In the genomic region with DNA sequence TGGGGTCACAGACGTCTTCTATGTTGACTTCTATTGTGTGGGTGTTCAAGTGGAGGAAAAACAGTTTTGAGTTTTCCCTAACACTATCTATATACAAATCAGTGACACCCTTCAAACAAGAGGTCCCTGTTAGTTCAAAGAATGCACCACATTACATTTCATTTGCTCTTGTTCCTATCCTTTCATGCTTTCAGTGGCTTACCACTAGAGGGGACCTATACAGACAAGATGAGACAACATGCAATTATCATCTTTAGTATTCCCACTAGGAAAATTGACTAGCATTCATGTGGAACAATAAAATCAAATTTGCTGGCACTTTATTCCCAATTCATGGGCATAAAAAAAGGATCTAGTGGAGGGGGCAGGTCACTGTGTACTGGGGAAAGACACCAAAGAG, we compare ENCODE assay signal across 25 cellular contexts. TPM values are rescaled to one million over a fixed set of nuclear protein-coding genes. Genes with fewer than 3 reads are reported as not detected.
DNase-seq lines count a peak whose midpoint lies in the region; ATAC-seq and TF ChIP-seq lines count a peak whose summit lies in the region.
"Had no signal": no experiment of that assay in that cellular context is flagged by ENCODE, and none has a peak within 500 bp of the region (broad histone marks: within the 10 kb centered on the region; RNA-seq: fewer than 3 reads in every experiment).

No MANE protein-coding gene starts in this region.

- H3K27ac ChIP-seq in cardiac muscle cell (no peak overlapping the region), stomach (no peak overlapping the region), neuronal stem cell (replicated peaks; ENCODE audit: low read length) (no peak overlapping the region)
- H3K27ac ChIP-seq: coronary artery, esophagus squamous epithelium, GM23248, skin epidermis, tibial artery had no signal

- no peak overlapping the region for H3K4me3 ChIP-seq in cardiac muscle cell
- no peak overlapping the region for H3K4me3 ChIP-seq in epithelial cell of proximal tubule (ENCODE audit: low read depth, low read length)
- no peak overlapping the region for H3K4me3 ChIP-seq in stomach
- no peak overlapping the region for H3K4me3 ChIP-seq in neuronal stem cell (ENCODE audit: low read length in 2 of 2)
- H3K4me3 ChIP-seq: coronary artery, esophagus squamous epithelium, GM23248, skin epidermis, tibial artery had no signal

- H2AK5ac ChIP-seq in neuronal stem cell (ENCODE audit: low read depth, low read length) = no peak overlapping the region

- H3K18ac ChIP-seq in neuronal stem cell (ENCODE audit: low read length) = no peak overlapping the region

- no peak for ATAC-seq in left cardiac atrium
- ATAC-seq in GM18858 (IDR thresholded peaks at IDR 0.05; ENCODE audit: unreplicated experiment) = no peak
- ATAC-seq: activated CD8-positive, alpha-beta T cell treated with anti-CD3 and anti-CD28 coated beads, Interleukin-2, amount 10 ng/mL, durations not matched to agents 7 days and 5 days; left ventricle myocardium superior had no signal

- DNase-seq in cardiac muscle cell (ENCODE audit: low read depth in 1 of 2, low spot score in 1 of 2) (no peak), left cardiac atrium (no peak), NCI-H69 (lab: John Stamatoyannopoulos, UW) (peak; percentile 34), epithelial cell of proximal tubule (ENCODE audit: low read depth) (no peak), stomach (no peak), neuronal stem cell (ENCODE audit: low spot score) (no peak)
- no peak for DNase-seq in stimulated activated CD4-positive, alpha-beta T cell treated with anti-CD3 and anti-CD28 coated beads, Interleukin-4, amount 100 ng/mL, for 4 hours
- DNase-seq: activated CD4-positive, alpha-beta T cell treated with anti-CD3 and anti-CD28 coated beads for 1 hour; activated CD8-positive, alpha-beta T cell treated with anti-CD3 and anti-CD28 coated beads, Interleukin-2, amount 10 ng/mL, durations not matched to agents 7 days and 5 days; amygdala; Calu3; esophagus squamous epithelium; GM23248; left ventricle myocardium superior; naive B cell; NCI-H1694; NCI-H526 treated with DMSO at 0.1 percent for 48 hours; occipital lobe; RPMI8226; stimulated activated CD8-positive, alpha-beta memory T cell treated with anti-CD3 and anti-CD28 coated beads, Interleukin-4, amount 100 ng/mL, for 48 hours; T-helper 1 cell; tibial artery had no signal

- no peak overlapping the region for H2BK120ac ChIP-seq in neuronal stem cell (ENCODE audit: low read depth, low read length)

- H3K9me3 ChIP-seq in cardiac muscle cell (ENCODE audit: low read depth) (no peaks in the 10 kb centered on the region), stomach (no peaks in the 10 kb centered on the region), neuronal stem cell (replicated peaks in 1 of 2; ENCODE audit: control insufficient read depth in 2 of 2, insufficient read depth in 1 of 2, low read depth in 1 of 2, low read length in 2 of 2) (no peaks in the 10 kb centered on the region)
- H3K9me3 ChIP-seq: esophagus squamous epithelium, tibial artery had no signal

- no peak overlapping the region for H2BK15ac ChIP-seq in neuronal stem cell (ENCODE audit: low read length)

- no peak overlapping the region for H3K4me2 ChIP-seq in neuronal stem cell (ENCODE audit: insufficient read depth, low read length, poor library complexity, severe bottlenecking)

- H4K91ac ChIP-seq in neuronal stem cell (ENCODE audit: low read depth, low read length, poor library complexity) = no peak overlapping the region

- H3K4me1 ChIP-seq in cardiac muscle cell (ENCODE audit: low read depth) (peaks cover 4% of the 10 kb centered on the region), stomach (no peaks in the 10 kb centered on the region), neuronal stem cell (ENCODE audit: control insufficient read depth in 2 of 2, insufficient read depth in 1 of 2, low read depth in 1 of 2, low read length in 2 of 2) (no peaks in the 10 kb centered on the region)
- H3K4me1 ChIP-seq: tibial artery had no signal

- H4K8ac ChIP-seq in neuronal stem cell (ENCODE audit: low read depth, low read length) = no peak overlapping the region

- H2BK12ac ChIP-seq in neuronal stem cell (ENCODE audit: low read length) = no peak overlapping the region

- no peak for TF ChIP-seq EP300 in stomach (IDR thresholded peaks at IDR 0.05)

- TF ChIP-seq CTCF in cardiac muscle cell (IDR thresholded peaks at IDR 0.05; ENCODE audit: low read depth, low read length) (peak; percentile 35), epithelial cell of proximal tubule (conservative IDR thresholded peaks at IDR 0.05; ENCODE audit: low read depth, low read length) (peak; percentile 30), stomach (IDR thresholded peaks at IDR 0.05) (no peak)

- no peak overlapping the region for H3K4ac ChIP-seq in neuronal stem cell (ENCODE audit: low read length)

- H3K27me3 ChIP-seq in cardiac muscle cell = no peaks in the 10 kb centered on the region
- no peaks in the 10 kb centered on the region for H3K27me3 ChIP-seq in stomach
- H3K27me3 ChIP-seq in neuronal stem cell (ENCODE audit: control insufficient read depth in 3 of 3, insufficient read depth in 3 of 3, low read depth in 1 of 3, low read length in 3 of 3) = no peaks in the 10 kb centered on the region
- H3K27me3 ChIP-seq: esophagus squamous epithelium, tibial artery had no signal

- TF ChIP-seq POLR2A in stomach (IDR thresholded peaks at IDR 0.05) = no peak

- H2BK5ac ChIP-seq in neuronal stem cell (ENCODE audit: low read length) = no peak overlapping the region

- H3K9ac ChIP-seq in neuronal stem cell (ENCODE audit: low read depth, low read length, poor library complexity) = no peak overlapping the region
- H3K9ac ChIP-seq: GM23248 had no signal

- no peak overlapping the region for H2AFZ ChIP-seq in neuronal stem cell (ENCODE audit: low read length)
- H2AFZ ChIP-seq: GM23248 had no signal

- no peak overlapping the region for H3K23ac ChIP-seq in neuronal stem cell (ENCODE audit: low read depth, low read length, poor library complexity)

- no peak overlapping the region for H3K14ac ChIP-seq in neuronal stem cell (ENCODE audit: low read length)

- H3K79me1 ChIP-seq in neuronal stem cell (ENCODE audit: low read depth, low read length) = no peaks in the 10 kb centered on the region

- intact Hi-C loops in left cardiac atrium (cut with DNase I) = loop anchor here in 1 of 2 donors (5.0 kb wide), 1 partner anchor 384 kb away; no protein-coding TSS in a partner anchor
- intact Hi-C loops in stomach (cut with DNase I; ENCODE audit: low total_unique reads) = no loop called here

- 70 to 94% (median 76%) methylated on average over 1 of the region's 1 CpG for WGBS in stomach, 5 donors
- WGBS in neuronal stem cell (ENCODE audit: extremely low coverage in 2 of 2, insufficient read length in 2 of 2, insufficient replicate concordance in 1 of 2), 2 donors = no CpG with 5 or more reads among the region's 1 CpG

- no peaks in the 10 kb centered on the region for H3K36me3 ChIP-seq in cardiac muscle cell
- H3K36me3 ChIP-seq in stomach = no peaks in the 10 kb centered on the region
- no peaks in the 10 kb centered on the region for H3K36me3 ChIP-seq in neuronal stem cell (replicated peaks in 1 of 2; ENCODE audit: control insufficient read depth in 2 of 2, insufficient read depth in 2 of 2, low read length in 2 of 2)
- H3K36me3 ChIP-seq: esophagus squamous epithelium, tibial artery had no signal

RNA-seq across cellular contexts. Expression of a gene that starts 13.3 kb away (rescaled TPM):
- total RNA-seq in cardiac muscle cell = 107 and 143 TPM in 2 replicates
- 57.1 and 82.1 TPM in 2 replicates for polyA plus RNA-seq in cardiac muscle cell
- 10 to 100 TPM; 42.3 to 57.1 TPM for total RNA-seq in left cardiac atrium
- 5.3 and 8.0 TPM in 2 replicates for total RNA-seq in epithelial cell of proximal tubule
- 100 to 1,000 TPM in 1 of 5 donors, 10 to 100 TPM in 3, 1 to 10 TPM in 1; 6.4 to 240 (median 37.5) TPM for total RNA-seq in stomach
- polyA plus RNA-seq in stomach = 1 to 10 TPM; 2.5 to 6.8 (median 4.1) TPM
- 25.7 TPM for polyA plus RNA-seq in neuronal stem cell (2013, experiment 1 of 2)
- 25.1 TPM for polyA plus RNA-seq in neuronal stem cell (2013, experiment 2 of 2)

Comparison
In these comparisons a context has a peak if more than half of its experiments do, and no peak if none do; other contexts are left out.
1. CTCF ChIP-seq: peak in cardiac muscle cell (single experiment) and epithelial cell of proximal tubule (single experiment); none in stomach (0 of 7).